Comparison of ENCODE assay signal across 23 cellular contexts in the genomic region with DNA sequence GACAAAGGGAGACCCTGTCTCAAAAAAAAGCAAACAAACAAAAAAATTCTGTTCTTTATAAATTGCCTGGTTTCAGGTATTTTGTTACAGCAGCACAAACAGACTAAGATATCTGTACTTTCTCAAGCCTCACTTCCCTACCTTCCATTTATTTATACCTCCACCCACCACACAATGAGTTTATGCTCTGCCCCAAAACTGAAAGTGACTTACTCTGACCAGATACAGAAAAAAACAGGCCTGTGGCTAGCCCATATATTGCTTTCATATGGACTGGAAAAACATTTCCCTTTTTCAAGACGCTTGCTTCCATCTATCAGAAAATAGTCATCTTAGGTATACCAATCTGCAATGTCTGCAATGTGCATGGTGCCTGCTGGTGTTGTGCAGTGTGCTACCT. TPM values are rescaled to one million over a fixed set of nuclear protein-coding genes. Genes with fewer than 3 reads are reported as not detected.
A peak's percentile ranks its signal among the peaks of the same experiment; 100 is the strongest.
DNase-seq lines count a peak whose midpoint lies in the region; ATAC-seq and TF ChIP-seq lines count a peak whose summit lies in the region.
"Had no signal": no experiment of that assay in that cellular context is flagged by ENCODE, and none has a peak within 500 bp of the region (broad histone marks: within the 10 kb centered on the region; RNA-seq: fewer than 3 reads in every experiment).

No MANE protein-coding gene starts in this region.

- H3K4me3 Mint-ChIP-seq in activated CD8-positive, alpha-beta memory T cell treated with anti-CD3 and anti-CD28 coated beads, Interleukin-2, amount 10 ng/mL, durations not matched to agents 7 days and 5 days, result no peak overlapping the region
- H3K4me3 Mint-ChIP-seq in stimulated activated memory B cell treated with anti-CD40 and anti-IgM and Interleukin-4, amounts not matched to agents 10 μg/mL and 1 μg/mL and 100 μg/mL, for 72 hours, result no peak overlapping the region
- H3K4me3 Mint-ChIP-seq: activated CD4-positive, alpha-beta T cell treated with anti-CD3 and anti-CD28 coated beads for 36 hours; activated naive CD4-positive, alpha-beta T cell treated with anti-CD3 and anti-CD28 coated beads, Interleukin-2, amount 50 U/mL, for 24 hours; mesothelial cell of epicardium; neural crest cell; stimulated activated naive CD8-positive, alpha-beta T cell treated with anti-CD3 and anti-CD28 coated beads, Interleukin-15, Interleukin-2, amounts not matched to agents 100 ng/mL and 50 ng/mL, for 24 hours had no signal

- H3K27me3 Mint-ChIP-seq in activated CD8-positive, alpha-beta memory T cell treated with anti-CD3 and anti-CD28 coated beads, Interleukin-2, amount 10 ng/mL, durations not matched to agents 7 days and 5 days, result peaks cover 31% of the 10 kb centered on the region
- no peaks in the 10 kb centered on the region for H3K27me3 Mint-ChIP-seq in stimulated activated memory B cell treated with anti-CD40 and anti-IgM and Interleukin-4, amounts not matched to agents 10 μg/mL and 1 μg/mL and 100 μg/mL, for 72 hours

- H3K27me3 ChIP-seq in SJCRH30, result no peaks in the 10 kb centered on the region
- peaks cover 12% of the 10 kb centered on the region for H3K27me3 ChIP-seq in foreskin keratinocyte
- H3K27me3 ChIP-seq: BLaER1 treated with 17β-estradiol and CSF1 and Interleukin-3, amounts not matched to agents 10 nM and 100 nM; body of pancreas; upper lobe of left lung had no signal

- peaks cover 10% of the 10 kb centered on the region for H3K9me3 Mint-ChIP-seq in activated CD8-positive, alpha-beta memory T cell treated with anti-CD3 and anti-CD28 coated beads, Interleukin-2, amount 10 ng/mL, durations not matched to agents 7 days and 5 days (ENCODE audit: low read depth)
- H3K9me3 Mint-ChIP-seq in stimulated activated memory B cell treated with anti-CD40 and anti-IgM and Interleukin-4, amounts not matched to agents 10 μg/mL and 1 μg/mL and 100 μg/mL, for 72 hours, result peaks cover 11% of the 10 kb centered on the region

- DNase-seq in activated CD8-positive, alpha-beta memory T cell treated with anti-CD3 and anti-CD28 coated beads, Interleukin-2, amount 10 ng/mL, durations not matched to agents 7 days and 5 days, result no peak
- DNase-seq in activated CD8-positive, alpha-beta memory T cell treated with anti-CD3 and anti-CD28 coated beads, Interleukin-2, amount 50 U/mL, for 48 hours, result no peak
- DNase-seq in SJCRH30 (no peak), kidney tubule cell (ENCODE audit: low spot score) (no peak), foreskin keratinocyte (no peak)
- DNase-seq: activated CD4-positive, alpha-beta T cell treated with anti-CD3 and anti-CD28 coated beads for 36 hours; body of pancreas; cortex of kidney; IMR-90; kidney glomerular epithelial cell; NCI-H526; SK-N-SH; upper lobe of left lung had no signal

- H3K36me3 ChIP-seq in SJCRH30, result no peaks in the 10 kb centered on the region
- H3K36me3 ChIP-seq: BLaER1 treated with 17β-estradiol and CSF1 and Interleukin-3, amounts not matched to agents 10 nM and 100 nM; HAP-1; upper lobe of left lung had no signal

- peak; percentile 36 for ATAC-seq in activated CD8-positive, alpha-beta memory T cell treated with anti-CD3 and anti-CD28 coated beads, Interleukin-2, amount 10 ng/mL, durations not matched to agents 7 days and 5 days
- ATAC-seq in GM21423 (IDR thresholded peaks at IDR 0.05; ENCODE audit: unreplicated experiment) (peak; percentile 60), HG03442 (IDR thresholded peaks at IDR 0.05; ENCODE audit: unreplicated experiment) (peak; percentile 79), foreskin keratinocyte (no peak)
- peak; percentile 51 for ATAC-seq in stimulated activated memory B cell treated with anti-CD40 and anti-IgM and Interleukin-4, amounts not matched to agents 10 μg/mL and 1 μg/mL and 100 μg/mL, for 72 hours
- ATAC-seq: activated CD4-positive, alpha-beta T cell treated with anti-CD3 and anti-CD28 coated beads for 36 hours; body of pancreas; Panc1 had no signal

- no peaks in the 10 kb centered on the region for H3K9me3 ChIP-seq in SJCRH30 (replicated peaks)
- H3K9me3 ChIP-seq: HAP-1, SK-N-SH had no signal

- H3K4me3 ChIP-seq in SJCRH30, result no peak overlapping the region
- H3K4me3 ChIP-seq: BLaER1 treated with 17β-estradiol and CSF1 and Interleukin-3, amounts not matched to agents 10 nM and 100 nM; body of pancreas; HAP-1; upper lobe of left lung had no signal

- H3K4me1 Mint-ChIP-seq in activated CD8-positive, alpha-beta memory T cell treated with anti-CD3 and anti-CD28 coated beads, Interleukin-2, amount 10 ng/mL, durations not matched to agents 7 days and 5 days, result peaks cover 10% of the 10 kb centered on the region
- H3K4me1 Mint-ChIP-seq in stimulated activated memory B cell treated with anti-CD40 and anti-IgM and Interleukin-4, amounts not matched to agents 10 μg/mL and 1 μg/mL and 100 μg/mL, for 72 hours, result peaks cover under 1% of the 10 kb centered on the region
- H3K4me1 Mint-ChIP-seq: activated CD4-positive, alpha-beta T cell treated with anti-CD3 and anti-CD28 coated beads for 36 hours; activated naive CD4-positive, alpha-beta T cell treated with anti-CD3 and anti-CD28 coated beads, Interleukin-2, amount 50 U/mL, for 24 hours; mesothelial cell of epicardium; neural crest cell had no signal

- H3K36me3 Mint-ChIP-seq in activated CD8-positive, alpha-beta memory T cell treated with anti-CD3 and anti-CD28 coated beads, Interleukin-2, amount 10 ng/mL, durations not matched to agents 7 days and 5 days, result peaks cover 3% of the 10 kb centered on the region
- peaks cover 11% of the 10 kb centered on the region for H3K36me3 Mint-ChIP-seq in stimulated activated memory B cell treated with anti-CD40 and anti-IgM and Interleukin-4, amounts not matched to agents 10 μg/mL and 1 μg/mL and 100 μg/mL, for 72 hours

- no peak for TF ChIP-seq CTCF in foreskin keratinocyte (conservative IDR thresholded peaks at IDR 0.05)

- CTCF ChIA-PET in activated CD8-positive, alpha-beta memory T cell treated with anti-CD3 and anti-CD28 coated beads, Interleukin-2, amount 10 ng/mL, durations not matched to agents 7 days and 5 days (lab: Charles Lee), result interaction anchor here (0.6 kb wide), 1 partner anchor 403 kb away, joined by 3 read pairs; no protein-coding TSS in a partner anchor

- no peak overlapping the region for H3K27ac Mint-ChIP-seq in activated CD8-positive, alpha-beta memory T cell treated with anti-CD3 and anti-CD28 coated beads, Interleukin-2, amount 10 ng/mL, durations not matched to agents 7 days and 5 days
- H3K27ac Mint-ChIP-seq in stimulated activated memory B cell treated with anti-CD40 and anti-IgM and Interleukin-4, amounts not matched to agents 10 μg/mL and 1 μg/mL and 100 μg/mL, for 72 hours, result no peak overlapping the region
- H3K27ac Mint-ChIP-seq: activated CD4-positive, alpha-beta T cell treated with anti-CD3 and anti-CD28 coated beads for 36 hours; activated naive CD4-positive, alpha-beta T cell treated with anti-CD3 and anti-CD28 coated beads, Interleukin-2, amount 50 U/mL, for 24 hours; mesothelial cell of epicardium; stimulated activated naive CD8-positive, alpha-beta T cell treated with anti-CD3 and anti-CD28 coated beads, Interleukin-15, Interleukin-2, amounts not matched to agents 100 ng/mL and 50 ng/mL, for 24 hours had no signal

- H3K4me1 ChIP-seq in SJCRH30 (no peaks in the 10 kb centered on the region), foreskin keratinocyte (no peaks in the 10 kb centered on the region)
- H3K4me1 ChIP-seq: BLaER1 treated with 17β-estradiol and CSF1 and Interleukin-3, amounts not matched to agents 10 nM and 100 nM; body of pancreas; HAP-1; upper lobe of left lung had no signal

- H3K27ac ChIP-seq in SJCRH30 (no peak overlapping the region), foreskin keratinocyte (no peak overlapping the region)
- H3K27ac ChIP-seq: BLaER1 treated with 17β-estradiol and CSF1 and Interleukin-3, amounts not matched to agents 10 nM and 100 nM; body of pancreas; upper lobe of left lung had no signal

RNA-seq across cellular contexts. Expression of a gene that starts 8.7 kb away (rescaled TPM):
- 10 to 100 TPM; 20.7 to 26.8 TPM for total RNA-seq in activated CD8-positive, alpha-beta memory T cell treated with anti-CD3 and anti-CD28 coated beads, Interleukin-2, amount 10 ng/mL, durations not matched to agents 7 days and 5 days
- 4.8 and 5.4 TPM in 2 replicates for total RNA-seq in SJCRH30 (2014; rRNA removed; shearing (Covaris generic))
- 4.0 and 4.5 TPM in 2 replicates for total RNA-seq in foreskin keratinocyte
- 1.8 and 1.9 TPM in 2 replicates for polyA plus RNA-seq in foreskin keratinocyte
